10 cellular contexts compared by ENCODE assay signal in the genomic region with DNA sequence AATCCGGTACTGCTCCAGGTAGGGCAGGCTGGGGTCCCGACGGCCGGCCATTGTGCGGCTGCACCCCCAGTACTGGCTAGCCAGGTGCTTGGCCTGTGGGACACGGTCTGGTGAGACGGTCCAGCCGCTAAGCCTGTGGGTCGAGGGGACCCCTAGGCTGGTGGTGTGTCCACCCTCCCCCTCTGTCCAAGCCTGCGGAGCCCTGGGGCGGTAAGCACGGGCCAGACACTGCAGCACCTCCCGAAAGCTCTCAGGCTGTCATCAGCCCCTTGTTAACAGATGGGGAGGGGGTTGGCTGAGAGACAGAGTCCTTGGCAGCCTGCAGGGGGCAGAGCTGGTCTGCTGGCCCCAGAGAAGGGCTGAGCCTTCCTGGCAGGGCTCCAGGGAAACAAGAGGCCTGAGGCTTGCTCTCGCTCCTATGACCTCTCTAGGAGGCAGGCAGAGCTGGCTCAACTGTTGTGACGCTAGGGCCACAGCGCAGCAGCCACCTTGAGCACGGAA. TPM values are rescaled to one million over a fixed set of nuclear protein-coding genes. Genes with fewer than 3 reads are reported as not detected.
A peak's percentile ranks its signal among the peaks of the same experiment; 100 is the strongest.
DNase-seq lines count a peak whose midpoint lies in the region; ATAC-seq, FAIRE-seq and TF ChIP-seq lines count a peak whose summit lies in the region.
"Had no signal": no experiment of that assay in that cellular context is flagged by ENCODE, and none has a peak within 500 bp of the region (broad histone marks: within the 10 kb centered on the region; RNA-seq: fewer than 3 reads in every experiment).

No MANE protein-coding gene starts in this region.

- H3K27ac Mint-ChIP-seq in HFFc6: no peak overlapping the region

- DNase-seq in AG09319 (ENCODE audit: extremely low read depth, low read depth): no peak
- peak; percentile 23 for DNase-seq in HFFc6
- DNase-seq in astrocyte of the spinal cord (ENCODE audit: low read depth, low spot score): peak; percentile 24
- DNase-seq in kidney: peak; percentile 68
- DNase-seq in CD1c-positive myeloid dendritic cell (ENCODE audit: extremely low spot score): no peak

- no peak overlapping the region for H3K4me3 Mint-ChIP-seq in HFFc6

- in situ Hi-C loops in astrocyte of the spinal cord (cut with HindIII; ENCODE audit: low sequenced_read_pairs): no loop called here

- peaks cover 17% of the 10 kb centered on the region for H3K36me3 Mint-ChIP-seq in HFFc6 (ENCODE audit: low read depth)

- no peaks in the 10 kb centered on the region for H3K4me1 Mint-ChIP-seq in HFFc6 (ENCODE audit: low read depth)

- ATAC-seq in HG03039 (IDR thresholded peaks at IDR 0.05; ENCODE audit: unreplicated experiment) (no peak), GM18505 (IDR thresholded peaks at IDR 0.05; ENCODE audit: unreplicated experiment) (no peak), GM19351 (IDR thresholded peaks at IDR 0.05; ENCODE audit: unreplicated experiment) (no peak)

- no peaks in the 10 kb centered on the region for H3K9me3 ChIP-seq in kidney (ENCODE audit: control insufficient read depth in 1 of 2, low read length in 2 of 2)
- H3K9me3 ChIP-seq: tibial nerve had no signal

- intact Hi-C loops in kidney (cut with DNase I): no loop called here

- peaks cover 0 to 2% of the 10 kb centered on the region in 2 donors for H3K4me1 ChIP-seq in kidney (ENCODE audit: control insufficient read depth in 1 of 2, insufficient read depth in 1 of 2, low read depth in 1 of 2, low read length in 2 of 2)

- TF ChIP-seq CTCF in AG09319 (IDR thresholded peaks at IDR 0.05; ENCODE audit: low read depth, low read length): peak; percentile 16
- TF ChIP-seq CTCF in HFFc6 (IDR thresholded peaks at IDR 0.05): peak; percentile 65
- TF ChIP-seq CTCF in astrocyte of the spinal cord (IDR thresholded peaks at IDR 0.05; ENCODE audit: low read depth, low read length): peak; percentile 37
- TF ChIP-seq CTCF in kidney (IDR thresholded peaks at IDR 0.05; ENCODE audit: borderline replicate concordance, extremely low read depth, insufficient read depth): peak; percentile 14

- no peaks in the 10 kb centered on the region for H3K9me3 Mint-ChIP-seq in HFFc6

- no peak overlapping the region for H3K9ac ChIP-seq in kidney (ENCODE audit: low read length in 2 of 2)

- FAIRE-seq in kidney (lab: Jason Lieb, UNC): no peak
- FAIRE-seq: TTC549 had no signal

- no peak for TF ChIP-seq POLR2A in GM18505 (IDR thresholded peaks at IDR 0.05; ENCODE audit: borderline replicate concordance, extremely low read depth, insufficient read depth, insufficient read length)

- no peaks in the 10 kb centered on the region; the same call in 1 of the 2 replicates for H3K27me3 Mint-ChIP-seq in HFFc6 (ENCODE audit: insufficient read depth)

- H3K27ac ChIP-seq in kidney (ENCODE audit: low read depth in 2 of 2, low read length in 2 of 2): no peak overlapping the region

- H3K36me3 ChIP-seq in kidney (ENCODE audit: control insufficient read depth in 1 of 2, insufficient read depth in 2 of 2, low read length in 2 of 2): peaks cover 16 to 17% of the 10 kb centered on the region in 2 donors

- H3K4me3 ChIP-seq in astrocyte of the spinal cord (ENCODE audit: low read depth, low read length): no peak overlapping the region
- H3K4me3 ChIP-seq in kidney (ENCODE audit: low read length in 2 of 2): no peak overlapping the region
- H3K4me3 ChIP-seq: tibial nerve had no signal

RNA-seq across cellular contexts. Expression of gene MRNIP, which starts 11.8 kb away (rescaled TPM):
- total RNA-seq in HFFc6 (2021; fragmentation: NEBNext Ultra II Directional; extraction: Animal tissue kit (Norgen Biotek cat#: 25700)): 10 to 100 TPM in 3 of 6 experiments, 1 to 10 TPM in 3; 8.2 to 13.5 (median 9.9) TPM
- total RNA-seq in kidney: 36.6 TPM
- 25.3 TPM for polyA plus RNA-seq in kidney (ENCODE audit: insufficient read depth, low read depth, low replicate concordance)

RNA-seq across cellular contexts. Expression of gene TBC1D9B, which starts 37.2 kb away (rescaled TPM):
- 10 to 100 TPM; 64.6 to 90.7 (median 73.4) TPM for total RNA-seq in HFFc6 (2021; fragmentation: NEBNext Ultra II Directional; extraction: Animal tissue kit (Norgen Biotek cat#: 25700))
- total RNA-seq in kidney: 117 TPM
- 49.5 TPM for polyA plus RNA-seq in kidney (ENCODE audit: insufficient read depth, low read depth, low replicate concordance)

RNA-seq across cellular contexts. Expression of gene SQSTM1, which starts 49.7 kb away (rescaled TPM):
- 100 to 1,000 TPM; 188 to 282 (median 280) TPM for total RNA-seq in HFFc6 (2021; fragmentation: NEBNext Ultra II Directional; extraction: Animal tissue kit (Norgen Biotek cat#: 25700))
- total RNA-seq in kidney: 249 TPM
- polyA plus RNA-seq in kidney (ENCODE audit: insufficient read depth, low read depth, low replicate concordance): 309 TPM

Comparison
In these comparisons a context has a peak if more than half of its experiments do, and no peak if none do; other contexts are left out.
1. DNase-seq: peak in HFFc6 (single experiment), astrocyte of the spinal cord (single experiment) and kidney (single experiment); none in AG09319 (single experiment) and CD1c-positive myeloid dendritic cell (single experiment).
2. CTCF ChIP-seq: peak in every context shown above with its lines; median percentile 65 in HFFc6; 37 in astrocyte of the spinal cord; 16 in AG09319; 14 in kidney.